ENCODE assay signal across 1 cellular context in genomic region chr7:101172854-101173751, GRCh38.
TF ChIP-seq lines count a peak whose summit lies in the region.

No MANE protein-coding gene starts in this region.

TF ChIP-seq in K562, 482 proteins besides CTCF, POLR2A, EP300 and RAD21:
- TF ChIP-seq ATF1 (CRISPR knock-in tag; IDR thresholded peaks at IDR 0.05) (no peak), ATF1 (tag; IDR thresholded peaks at IDR 0.05) (peak; percentile 36; the same call in 1 of the 2 replicates), BHLHE40 (IDR thresholded peaks at IDR 0.05; ENCODE audit: low read length) (0 out of 2 replicates have a peak, but pooled peaks have one; percentile 16), HNRNPL (IDR thresholded peaks at IDR 0.05; ENCODE audit: low read depth, low read length) (peak; percentile 64; the same call in 1 of the 2 replicates), E2F3 (CRISPR knock-in tag; IDR thresholded peaks at IDR 0.05) (0 out of 2 replicates have a peak, but pooled peaks have one; percentile 27), CBX1 (IDR thresholded peaks at IDR 0.05; ENCODE audit: low read depth) (0 out of 2 replicates have a peak, but pooled peaks have one; percentile 13), L3MBTL2 (IDR thresholded peaks at IDR 0.05) (peak; percentile 57; the same call in 1 of the 2 replicates), ZBTB7A (IDR thresholded peaks at IDR 0.05; ENCODE audit: borderline replicate concordance, control insufficient read depth, low read depth, low read length) (peak; percentile 16; the same call in 1 of the 2 replicates), ZBTB12 (CRISPR knock-in tag; IDR thresholded peaks at IDR 0.05) (no peak), TBP (optimal IDR thresholded peaks at IDR 0.05; ENCODE audit: low read depth, low read length) (peak; percentile 7), ZNF445 (CRISPR knock-in tag; IDR thresholded peaks at IDR 0.05; ENCODE audit: low read depth) (no peak), NRF1 (conservative IDR thresholded peaks at IDR 0.05 in 1 of 2, IDR thresholded peaks at IDR 0.05 in 1 of 2) (peak in 1 of 2 experiments; percentile 42; a peak in 1 of 4 replicates), BCL6 (CRISPR knock-in tag; IDR thresholded peaks at IDR 0.05) (no peak), JUN (IDR thresholded peaks at IDR 0.05; ENCODE audit: borderline replicate concordance, low read depth, low read length) (no peak), JUN (CRISPR knock-in tag; IDR thresholded peaks at IDR 0.05; ENCODE audit: borderline replicate concordance) (0 out of 2 replicates have a peak, but pooled peaks have one; percentile 18), ZNF830 (CRISPR knock-in tag; IDR thresholded peaks at IDR 0.05) (peak; percentile 20; the same call in 1 of the 2 replicates), POU5F1 (IDR thresholded peaks at IDR 0.05; ENCODE audit: borderline replicate concordance, low read depth, low read length, partially characterized antibody) (no peak), MECOM (CRISPR knock-in tag; IDR thresholded peaks at IDR 0.05) (no peak), NFIC (IDR thresholded peaks at IDR 0.05) (peak; percentile 74)
- TF ChIP-seq, protein P1, sequence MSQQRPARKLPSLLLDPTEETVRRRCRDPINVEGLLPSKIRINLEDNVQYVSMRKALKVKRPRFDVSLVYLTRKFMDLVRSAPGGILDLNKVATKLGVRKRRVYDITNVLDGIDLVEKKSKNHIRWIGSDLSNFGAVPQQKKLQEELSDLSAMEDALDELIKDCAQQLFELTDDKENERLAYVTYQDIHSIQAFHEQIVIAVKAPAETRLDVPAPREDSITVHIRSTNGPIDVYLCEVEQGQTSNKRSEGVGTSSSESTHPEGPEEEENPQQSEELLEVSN (IDR thresholded peaks at IDR 0.05; ENCODE audit: borderline replicate concordance in 1 of 2, extremely low read depth in 1 of 2, insufficient read depth in 1 of 2, insufficient read length in 1 of 2, low read depth in 1 of 2, low read length in 1 of 2, poor library complexity in 1 of 2, severe bottlenecking in 1 of 2) = peak; percentile 55 to 78
- TF ChIP-seq, protein P2, sequence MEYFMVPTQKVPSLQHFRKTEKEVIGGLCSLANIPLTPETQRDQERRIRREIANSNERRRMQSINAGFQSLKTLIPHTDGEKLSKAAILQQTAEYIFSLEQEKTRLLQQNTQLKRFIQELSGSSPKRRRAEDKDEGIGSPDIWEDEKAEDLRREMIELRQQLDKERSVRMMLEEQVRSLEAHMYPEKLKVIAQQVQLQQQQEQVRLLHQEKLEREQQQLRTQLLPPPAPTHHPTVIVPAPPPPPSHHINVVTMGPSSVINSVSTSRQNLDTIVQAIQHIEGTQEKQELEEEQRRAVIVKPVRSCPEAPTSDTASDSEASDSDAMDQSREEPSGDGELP (CRISPR knock-in tag; IDR thresholded peaks at IDR 0.05; ENCODE audit: borderline replicate concordance) = peak; percentile 21; the same call in 1 of the 2 replicates
